In genomic region chr9:11366585-11367129, GRCh38 we compare ENCODE assay signal across 25 cellular contexts.
"Had no signal": no experiment of that assay in that cellular context is flagged by ENCODE, and none has a peak within 500 bp of the region (broad histone marks: within the 10 kb centered on the region; RNA-seq: fewer than 3 reads in every experiment).

No MANE protein-coding gene starts in this region.

- H2AFZ ChIP-seq: parathyroid adenoma had no signal

- H3K27ac ChIP-seq: colonic mucosa, epithelial cell of prostate, gastrocnemius medialis, parathyroid adenoma, sigmoid colon, spleen, stomach, thyroid gland had no signal

- H3K4me1 ChIP-seq: colonic mucosa, gastrocnemius medialis, parathyroid adenoma, sigmoid colon, spleen, stomach, thyroid gland had no signal

- H3K27me3 ChIP-seq: colonic mucosa, gastrocnemius medialis, sigmoid colon, spleen, stomach, thyroid gland had no signal

- H3K4me1 Mint-ChIP-seq: endodermal cell, memory B cell, neural crest cell had no signal

- DNase-seq: colonic mucosa; effector CD8-positive, alpha-beta T cell; endodermal cell; foreskin fibroblast; gastrocnemius medialis; head of caudate nucleus; sigmoid colon; spleen; stimulated activated CD4-positive, alpha-beta T cell treated with anti-CD3 and anti-CD28 coated beads, Interleukin-4, amount 100 ng/mL, for 4 hours; stimulated activated naive CD4-positive, alpha-beta T cell; stomach; thyroid gland had no signal

- H3K27me3 Mint-ChIP-seq: dendritic cell treated with granulocyte-macrophage colony-stimulating factor and Interleukin-4, amounts not matched to agents 40 ng/mL and 50 ng/mL, for 4 days; memory B cell; natural killer cell treated with Interleukin-12 subunit alpha and Interleukin-12 subunit beta and Interleukin-15 and Interleukin-18, amount 100 ng/mL, for 72 hours; progenitor cell of endocrine pancreas; type B pancreatic cell had no signal

- H3K36me3 ChIP-seq: colonic mucosa, gastrocnemius medialis, sigmoid colon, spleen, stomach, thyroid gland had no signal

- H3K9ac ChIP-seq: parathyroid adenoma had no signal

- ATAC-seq: esophagus mucosa; gastrocnemius medialis; left lobe of liver; natural killer cell treated with Interleukin-12 subunit alpha and Interleukin-12 subunit beta and Interleukin-15 and Interleukin-18, amount 100 ng/mL, for 72 hours had no signal

- H3K9me3 ChIP-seq: colonic mucosa, gastrocnemius medialis, sigmoid colon, stomach, thyroid gland had no signal

- H3K27ac Mint-ChIP-seq: dendritic cell treated with granulocyte-macrophage colony-stimulating factor and Interleukin-4, amounts not matched to agents 40 ng/mL and 50 ng/mL, for 4 days; endodermal cell; memory B cell; natural killer cell treated with Interleukin-12 subunit alpha and Interleukin-12 subunit beta and Interleukin-15 and Interleukin-18, amount 100 ng/mL, for 72 hours; progenitor cell of endocrine pancreas; type B pancreatic cell had no signal

- H3K4me3 Mint-ChIP-seq: dendritic cell treated with granulocyte-macrophage colony-stimulating factor and Interleukin-4, amounts not matched to agents 40 ng/mL and 50 ng/mL, for 4 days; endodermal cell; memory B cell; natural killer cell treated with Interleukin-12 subunit alpha and Interleukin-12 subunit beta and Interleukin-15 and Interleukin-18, amount 100 ng/mL, for 72 hours; neural crest cell; type B pancreatic cell had no signal

- H3K79me2 ChIP-seq: parathyroid adenoma had no signal

- H3K36me3 Mint-ChIP-seq: memory B cell; natural killer cell treated with Interleukin-12 subunit alpha and Interleukin-12 subunit beta and Interleukin-15 and Interleukin-18, amount 100 ng/mL, for 72 hours; type B pancreatic cell had no signal

- H3K4me3 ChIP-seq: colonic mucosa, gastrocnemius medialis, lung, sigmoid colon, spleen, stomach, thyroid gland had no signal

- FAIRE-seq: keratinocyte, urothelium cell line had no signal
